ENCODE assay signal across 1 cellular context in the genomic region with DNA sequence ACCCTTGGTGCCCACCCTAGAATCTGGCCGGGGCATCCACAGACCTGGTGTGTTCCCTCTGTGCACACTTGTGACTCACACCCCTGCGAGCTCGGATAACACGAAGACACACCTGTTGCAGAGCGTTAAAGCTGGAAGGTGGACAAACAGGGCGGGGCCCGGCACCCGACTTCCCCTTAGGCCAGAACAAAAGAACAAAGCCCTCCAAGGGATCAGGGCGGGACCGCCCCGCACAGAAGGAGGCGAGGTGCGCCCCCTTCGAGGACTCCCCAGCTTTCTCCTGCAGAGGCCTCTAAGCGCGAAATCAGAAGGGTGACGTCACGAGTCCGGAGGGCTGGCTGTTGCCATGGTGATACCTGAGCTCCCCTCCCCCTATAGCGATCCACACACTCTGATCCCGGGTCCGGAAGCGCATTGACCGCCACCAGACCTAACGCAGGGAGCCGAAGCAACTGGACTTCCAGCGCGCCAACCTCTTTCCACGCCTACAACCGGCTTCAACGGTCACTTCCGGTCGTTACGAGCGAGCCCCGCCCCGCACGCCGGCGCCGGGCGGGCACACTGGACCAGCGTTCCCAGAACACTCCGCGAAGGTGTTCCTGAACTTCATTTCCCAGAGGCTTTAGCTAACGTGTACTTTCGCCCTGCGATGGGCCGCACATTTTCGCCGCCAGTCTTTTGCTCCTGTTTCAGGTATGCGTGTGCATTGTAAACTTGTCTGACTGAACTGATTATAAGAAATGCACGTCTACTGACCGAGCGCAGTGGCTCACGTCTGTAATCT.
TF ChIP-seq lines count a peak whose summit lies in the region.

A gene (minus strand): TSS at position 489 of the 784 bp plus-strand sequence. CDS start 811 bp downstream, outside the sequence.

TF ChIP-seq in HepG2, 621 proteins besides CTCF, POLR2A, EP300 and RAD21 (continued from another document and continues in another):
- TF ChIP-seq, protein P1, sequence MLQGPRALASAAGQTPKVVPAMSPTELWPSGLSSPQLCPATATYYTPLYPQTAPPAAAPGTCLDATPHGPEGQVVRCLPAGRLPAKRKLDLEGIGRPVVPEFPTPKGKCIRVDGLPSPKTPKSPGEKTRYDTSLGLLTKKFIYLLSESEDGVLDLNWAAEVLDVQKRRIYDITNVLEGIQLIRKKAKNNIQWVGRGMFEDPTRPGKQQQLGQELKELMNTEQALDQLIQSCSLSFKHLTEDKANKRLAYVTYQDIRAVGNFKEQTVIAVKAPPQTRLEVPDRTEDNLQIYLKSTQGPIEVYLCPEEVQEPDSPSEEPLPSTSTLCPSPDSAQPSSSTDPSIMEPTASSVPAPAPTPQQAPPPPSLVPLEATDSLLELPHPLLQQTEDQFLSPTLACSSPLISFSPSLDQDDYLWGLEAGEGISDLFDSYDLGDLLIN (CRISPR knock-in tag; IDR thresholded peaks at IDR 0.05; ENCODE audit: borderline replicate concordance): 0 out of 2 replicates have a peak, but pooled peaks have one; percentile 78
- TF ChIP-seq XBP1 (CRISPR knock-in tag; IDR thresholded peaks at IDR 0.05) (peak; percentile 84; the same call in 1 of the 2 replicates), PCBP1 (IDR thresholded peaks at IDR 0.05; ENCODE audit: borderline replicate concordance, low read depth, low read length) (no peak), GZF1 (CRISPR knock-in tag; IDR thresholded peaks at IDR 0.05) (peak; percentile 78), ZFP36L2 (CRISPR knock-in tag; IDR thresholded peaks at IDR 0.05) (peak; percentile 69; the same call in 1 of the 2 replicates), NFATC3 (CRISPR knock-in tag; IDR thresholded peaks at IDR 0.05) (peak; percentile 5; the same call in 1 of the 2 replicates), ZKSCAN5 (CRISPR knock-in tag; IDR thresholded peaks at IDR 0.05) (0 out of 2 replicates have a peak, but pooled peaks have one; percentile 66), SNAPC2 (CRISPR knock-in tag; IDR thresholded peaks at IDR 0.05) (peak; percentile 92), ZNF235 (CRISPR knock-in tag; IDR thresholded peaks at IDR 0.05; ENCODE audit: borderline replicate concordance) (no peak; the same call in 1 of the 2 replicates), ZNF160 (CRISPR knock-in tag; IDR thresholded peaks at IDR 0.05) (peak; percentile 94), ZBTB42 (CRISPR knock-in tag; IDR thresholded peaks at IDR 0.05) (no peak; the same call in 1 of the 2 replicates), ETV5 (CRISPR knock-in tag; IDR thresholded peaks at IDR 0.05; ENCODE audit: borderline replicate concordance) (peak; percentile 98), HNRNPK (IDR thresholded peaks at IDR 0.05; ENCODE audit: low read depth, low read length, poor library complexity, severe bottlenecking) (no peak), ZSCAN25 (CRISPR knock-in tag; IDR thresholded peaks at IDR 0.05) (no peak; the same call in 1 of the 2 replicates), TOE1 (CRISPR knock-in tag; IDR thresholded peaks at IDR 0.05) (peak; percentile 87; the same call in 1 of the 2 replicates), RBFOX2 (IDR thresholded peaks at IDR 0.05; ENCODE audit: low read depth, low read length) (peak; percentile 82), ZMYM4 (CRISPR knock-in tag; IDR thresholded peaks at IDR 0.05) (peak; percentile 97), ZBTB3 (CRISPR knock-in tag; IDR thresholded peaks at IDR 0.05; ENCODE audit: borderline replicate concordance, low read depth) (peak; percentile 90; the same call in 1 of the 2 replicates), ZNF749 (CRISPR knock-in tag; IDR thresholded peaks at IDR 0.05; ENCODE audit: borderline replicate concordance) (peak; percentile 72; the same call in 1 of the 2 replicates), SMAD3 (CRISPR knock-in tag; IDR thresholded peaks at IDR 0.05) (peak; percentile 76; the same call in 1 of the 2 replicates), SALL2 (CRISPR knock-in tag; IDR thresholded peaks at IDR 0.05) (peak; percentile 62; the same call in 1 of the 2 replicates), ZNF383 (CRISPR knock-in tag; IDR thresholded peaks at IDR 0.05; ENCODE audit: borderline replicate concordance) (peak; percentile 95; the same call in 1 of the 2 replicates), YEATS2 (CRISPR knock-in tag; IDR thresholded peaks at IDR 0.05; ENCODE audit: borderline replicate concordance) (peak; percentile 95), SAFB2 (CRISPR knock-in tag; IDR thresholded peaks at IDR 0.05; ENCODE audit: borderline replicate concordance, low read depth) (peak; percentile 97; the same call in 1 of the 2 replicates), PCBP2 (optimal IDR thresholded peaks at IDR 0.05; ENCODE audit: low read depth, low read length, poor library complexity, severe bottlenecking) (no peak), ZNF709 (CRISPR knock-in tag; IDR thresholded peaks at IDR 0.05) (0 out of 2 replicates have a peak, but pooled peaks have one; percentile 54), KLF13 (CRISPR knock-in tag; IDR thresholded peaks at IDR 0.05) (no peak; the same call in 1 of the 2 replicates), NR1H2 (CRISPR knock-in tag; IDR thresholded peaks at IDR 0.05; ENCODE audit: borderline replicate concordance, low read depth) (no peak)
- TF ChIP-seq, protein P2, sequence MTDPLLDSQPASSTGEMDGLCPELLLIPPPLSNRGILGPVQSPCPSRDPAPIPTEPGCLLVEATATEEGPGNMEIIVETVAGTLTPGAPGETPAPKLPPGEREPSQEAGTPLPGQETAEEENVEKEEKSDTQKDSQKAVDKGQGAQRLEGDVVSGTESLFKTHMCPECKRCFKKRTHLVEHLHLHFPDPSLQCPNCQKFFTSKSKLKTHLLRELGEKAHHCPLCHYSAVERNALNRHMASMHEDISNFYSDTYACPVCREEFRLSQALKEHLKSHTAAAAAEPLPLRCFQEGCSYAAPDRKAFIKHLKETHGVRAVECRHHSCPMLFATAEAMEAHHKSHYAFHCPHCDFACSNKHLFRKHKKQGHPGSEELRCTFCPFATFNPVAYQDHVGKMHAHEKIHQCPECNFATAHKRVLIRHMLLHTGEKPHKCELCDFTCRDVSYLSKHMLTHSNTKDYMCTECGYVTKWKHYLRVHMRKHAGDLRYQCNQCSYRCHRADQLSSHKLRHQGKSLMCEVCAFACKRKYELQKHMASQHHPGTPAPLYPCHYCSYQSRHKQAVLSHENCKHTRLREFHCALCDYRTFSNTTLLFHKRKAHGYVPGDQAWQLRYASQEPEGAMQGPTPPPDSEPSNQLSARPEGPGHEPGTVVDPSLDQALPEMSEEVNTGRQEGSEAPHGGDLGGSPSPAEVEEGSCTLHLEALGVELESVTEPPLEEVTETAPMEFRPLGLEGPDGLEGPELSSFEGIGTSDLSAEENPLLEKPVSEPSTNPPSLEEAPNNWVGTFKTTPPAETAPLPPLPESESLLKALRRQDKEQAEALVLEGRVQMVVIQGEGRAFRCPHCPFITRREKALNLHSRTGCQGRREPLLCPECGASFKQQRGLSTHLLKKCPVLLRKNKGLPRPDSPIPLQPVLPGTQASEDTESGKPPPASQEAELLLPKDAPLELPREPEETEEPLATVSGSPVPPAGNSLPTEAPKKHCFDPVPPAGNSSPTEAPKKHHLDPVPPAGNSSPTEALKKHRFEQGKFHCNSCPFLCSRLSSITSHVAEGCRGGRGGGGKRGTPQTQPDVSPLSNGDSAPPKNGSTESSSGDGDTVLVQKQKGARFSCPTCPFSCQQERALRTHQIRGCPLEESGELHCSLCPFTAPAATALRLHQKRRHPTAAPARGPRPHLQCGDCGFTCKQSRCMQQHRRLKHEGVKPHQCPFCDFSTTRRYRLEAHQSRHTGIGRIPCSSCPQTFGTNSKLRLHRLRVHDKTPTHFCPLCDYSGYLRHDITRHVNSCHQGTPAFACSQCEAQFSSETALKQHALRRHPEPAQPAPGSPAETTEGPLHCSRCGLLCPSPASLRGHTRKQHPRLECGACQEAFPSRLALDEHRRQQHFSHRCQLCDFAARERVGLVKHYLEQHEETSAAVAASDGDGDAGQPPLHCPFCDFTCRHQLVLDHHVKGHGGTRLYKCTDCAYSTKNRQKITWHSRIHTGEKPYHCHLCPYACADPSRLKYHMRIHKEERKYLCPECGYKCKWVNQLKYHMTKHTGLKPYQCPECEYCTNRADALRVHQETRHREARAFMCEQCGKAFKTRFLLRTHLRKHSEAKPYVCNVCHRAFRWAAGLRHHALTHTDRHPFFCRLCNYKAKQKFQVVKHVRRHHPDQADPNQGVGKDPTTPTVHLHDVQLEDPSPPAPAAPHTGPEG (CRISPR knock-in tag; IDR thresholded peaks at IDR 0.05): peak; percentile 86
- TF ChIP-seq, protein P3, sequence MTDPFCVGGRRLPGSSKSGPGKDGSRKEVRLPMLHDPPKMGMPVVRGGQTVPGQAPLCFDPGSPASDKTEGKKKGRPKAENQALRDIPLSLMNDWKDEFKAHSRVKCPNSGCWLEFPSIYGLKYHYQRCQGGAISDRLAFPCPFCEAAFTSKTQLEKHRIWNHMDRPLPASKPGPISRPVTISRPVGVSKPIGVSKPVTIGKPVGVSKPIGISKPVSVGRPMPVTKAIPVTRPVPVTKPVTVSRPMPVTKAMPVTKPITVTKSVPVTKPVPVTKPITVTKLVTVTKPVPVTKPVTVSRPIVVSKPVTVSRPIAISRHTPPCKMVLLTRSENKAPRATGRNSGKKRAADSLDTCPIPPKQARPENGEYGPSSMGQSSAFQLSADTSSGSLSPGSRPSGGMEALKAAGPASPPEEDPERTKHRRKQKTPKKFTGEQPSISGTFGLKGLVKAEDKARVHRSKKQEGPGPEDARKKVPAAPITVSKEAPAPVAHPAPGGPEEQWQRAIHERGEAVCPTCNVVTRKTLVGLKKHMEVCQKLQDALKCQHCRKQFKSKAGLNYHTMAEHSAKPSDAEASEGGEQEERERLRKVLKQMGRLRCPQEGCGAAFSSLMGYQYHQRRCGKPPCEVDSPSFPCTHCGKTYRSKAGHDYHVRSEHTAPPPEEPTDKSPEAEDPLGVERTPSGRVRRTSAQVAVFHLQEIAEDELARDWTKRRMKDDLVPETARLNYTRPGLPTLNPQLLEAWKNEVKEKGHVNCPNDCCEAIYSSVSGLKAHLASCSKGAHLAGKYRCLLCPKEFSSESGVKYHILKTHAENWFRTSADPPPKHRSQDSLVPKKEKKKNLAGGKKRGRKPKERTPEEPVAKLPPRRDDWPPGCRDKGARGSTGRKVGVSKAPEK (CRISPR knock-in tag; IDR thresholded peaks at IDR 0.05; ENCODE audit: borderline replicate concordance): 0 out of 2 replicates have a peak, but pooled peaks have one; percentile 29
- TF ChIP-seq, protein P4, sequence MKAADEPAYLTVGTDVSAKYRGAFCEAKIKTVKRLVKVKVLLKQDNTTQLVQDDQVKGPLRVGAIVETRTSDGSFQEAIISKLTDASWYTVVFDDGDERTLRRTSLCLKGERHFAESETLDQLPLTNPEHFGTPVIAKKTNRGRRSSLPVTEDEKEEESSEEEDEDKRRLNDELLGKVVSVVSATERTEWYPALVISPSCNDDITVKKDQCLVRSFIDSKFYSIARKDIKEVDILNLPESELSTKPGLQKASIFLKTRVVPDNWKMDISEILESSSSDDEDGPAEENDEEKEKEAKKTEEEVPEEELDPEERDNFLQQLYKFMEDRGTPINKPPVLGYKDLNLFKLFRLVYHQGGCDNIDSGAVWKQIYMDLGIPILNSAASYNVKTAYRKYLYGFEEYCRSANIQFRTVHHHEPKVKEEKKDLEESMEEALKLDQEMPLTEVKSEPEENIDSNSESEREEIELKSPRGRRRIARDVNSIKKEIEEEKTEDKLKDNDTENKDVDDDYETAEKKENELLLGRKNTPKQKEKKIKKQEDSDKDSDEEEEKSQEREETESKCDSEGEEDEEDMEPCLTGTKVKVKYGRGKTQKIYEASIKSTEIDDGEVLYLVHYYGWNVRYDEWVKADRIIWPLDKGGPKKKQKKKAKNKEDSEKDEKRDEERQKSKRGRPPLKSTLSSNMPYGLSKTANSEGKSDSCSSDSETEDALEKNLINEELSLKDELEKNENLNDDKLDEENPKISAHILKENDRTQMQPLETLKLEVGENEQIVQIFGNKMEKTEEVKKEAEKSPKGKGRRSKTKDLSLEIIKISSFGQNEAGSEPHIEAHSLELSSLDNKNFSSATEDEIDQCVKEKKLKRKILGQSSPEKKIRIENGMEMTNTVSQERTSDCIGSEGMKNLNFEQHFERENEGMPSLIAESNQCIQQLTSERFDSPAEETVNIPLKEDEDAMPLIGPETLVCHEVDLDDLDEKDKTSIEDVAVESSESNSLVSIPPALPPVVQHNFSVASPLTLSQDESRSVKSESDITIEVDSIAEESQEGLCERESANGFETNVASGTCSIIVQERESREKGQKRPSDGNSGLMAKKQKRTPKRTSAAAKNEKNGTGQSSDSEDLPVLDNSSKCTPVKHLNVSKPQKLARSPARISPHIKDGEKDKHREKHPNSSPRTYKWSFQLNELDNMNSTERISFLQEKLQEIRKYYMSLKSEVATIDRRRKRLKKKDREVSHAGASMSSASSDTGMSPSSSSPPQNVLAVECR (CRISPR knock-in tag; IDR thresholded peaks at IDR 0.05; ENCODE audit: borderline replicate concordance): peak; percentile 94
- TF ChIP-seq, protein P5, sequence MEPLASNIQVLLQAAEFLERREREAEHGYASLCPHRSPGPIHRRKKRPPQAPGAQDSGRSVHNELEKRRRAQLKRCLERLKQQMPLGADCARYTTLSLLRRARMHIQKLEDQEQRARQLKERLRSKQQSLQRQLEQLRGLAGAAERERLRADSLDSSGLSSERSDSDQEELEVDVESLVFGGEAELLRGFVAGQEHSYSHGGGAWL (CRISPR knock-in tag; IDR thresholded peaks at IDR 0.05): peak; percentile 84; the same call in 1 of the 2 replicates
- TF ChIP-seq, protein P6, sequence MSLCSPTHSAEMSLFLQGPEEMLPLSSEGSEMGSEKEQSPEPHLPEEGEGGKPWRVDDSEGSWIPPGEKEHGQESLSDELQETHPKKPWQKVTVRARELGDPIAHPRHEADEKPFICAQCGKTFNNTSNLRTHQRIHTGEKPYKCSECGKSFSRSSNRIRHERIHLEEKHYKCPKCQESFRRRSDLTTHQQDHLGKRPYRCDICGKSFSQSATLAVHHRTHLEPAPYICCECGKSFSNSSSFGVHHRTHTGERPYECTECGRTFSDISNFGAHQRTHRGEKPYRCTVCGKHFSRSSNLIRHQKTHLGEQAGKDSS (CRISPR knock-in tag; IDR thresholded peaks at IDR 0.05; ENCODE audit: borderline replicate concordance, low read depth): peak; percentile 90
- TF ChIP-seq, protein P7, sequence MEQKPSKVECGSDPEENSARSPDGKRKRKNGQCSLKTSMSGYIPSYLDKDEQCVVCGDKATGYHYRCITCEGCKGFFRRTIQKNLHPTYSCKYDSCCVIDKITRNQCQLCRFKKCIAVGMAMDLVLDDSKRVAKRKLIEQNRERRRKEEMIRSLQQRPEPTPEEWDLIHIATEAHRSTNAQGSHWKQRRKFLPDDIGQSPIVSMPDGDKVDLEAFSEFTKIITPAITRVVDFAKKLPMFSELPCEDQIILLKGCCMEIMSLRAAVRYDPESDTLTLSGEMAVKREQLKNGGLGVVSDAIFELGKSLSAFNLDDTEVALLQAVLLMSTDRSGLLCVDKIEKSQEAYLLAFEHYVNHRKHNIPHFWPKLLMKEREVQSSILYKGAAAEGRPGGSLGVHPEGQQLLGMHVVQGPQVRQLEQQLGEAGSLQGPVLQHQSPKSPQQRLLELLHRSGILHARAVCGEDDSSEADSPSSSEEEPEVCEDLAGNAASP (CRISPR knock-in tag; IDR thresholded peaks at IDR 0.05; ENCODE audit: borderline replicate concordance): no peak; the same call in 1 of the 2 replicates
- TF ChIP-seq, protein P8, sequence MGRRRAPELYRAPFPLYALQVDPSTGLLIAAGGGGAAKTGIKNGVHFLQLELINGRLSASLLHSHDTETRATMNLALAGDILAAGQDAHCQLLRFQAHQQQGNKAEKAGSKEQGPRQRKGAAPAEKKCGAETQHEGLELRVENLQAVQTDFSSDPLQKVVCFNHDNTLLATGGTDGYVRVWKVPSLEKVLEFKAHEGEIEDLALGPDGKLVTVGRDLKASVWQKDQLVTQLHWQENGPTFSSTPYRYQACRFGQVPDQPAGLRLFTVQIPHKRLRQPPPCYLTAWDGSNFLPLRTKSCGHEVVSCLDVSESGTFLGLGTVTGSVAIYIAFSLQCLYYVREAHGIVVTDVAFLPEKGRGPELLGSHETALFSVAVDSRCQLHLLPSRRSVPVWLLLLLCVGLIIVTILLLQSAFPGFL (CRISPR knock-in tag; IDR thresholded peaks at IDR 0.05): no peak
